In the genomic region with DNA sequence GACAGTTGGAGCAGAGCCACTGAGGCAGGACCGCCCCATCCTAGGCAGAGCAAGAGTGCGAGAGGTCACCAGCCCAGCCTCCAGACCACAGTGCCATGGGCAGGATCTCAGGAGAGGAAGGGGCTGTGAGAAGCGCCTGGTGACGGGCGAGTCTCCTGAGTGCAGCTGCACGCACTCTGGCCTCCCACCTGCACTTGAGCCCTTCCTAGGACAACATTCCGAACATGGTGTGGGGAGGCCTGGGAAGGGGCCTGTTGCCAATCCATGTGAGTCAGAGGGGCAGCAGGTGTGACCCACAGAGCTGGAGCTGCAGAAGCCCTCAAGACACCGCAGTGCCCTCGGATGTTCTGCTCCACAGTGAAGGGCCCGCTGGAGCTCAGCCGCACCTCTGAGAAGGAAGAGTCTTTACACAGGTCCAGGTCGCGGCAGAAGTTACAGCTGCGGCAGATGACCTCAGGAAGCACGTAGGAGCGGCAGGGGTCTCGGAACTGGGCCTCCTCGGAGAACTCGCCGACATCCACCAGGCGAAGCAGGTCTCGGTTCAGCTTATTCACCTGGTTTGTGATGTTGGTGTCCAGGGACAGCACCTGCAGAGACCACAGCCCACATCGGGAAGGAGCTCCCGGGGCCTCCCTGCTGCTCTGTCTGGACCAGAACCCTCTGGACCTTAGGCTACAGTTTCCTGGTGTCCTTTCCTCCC, we compare ENCODE assay signal across 34 cellular contexts. TPM values are rescaled to one million over a fixed set of nuclear protein-coding genes. Genes with fewer than 3 reads are reported as not detected.
"Had no signal": no experiment of that assay in that cellular context is flagged by ENCODE, and none has a peak within 500 bp of the region (broad histone marks: within the 10 kb centered on the region; RNA-seq: fewer than 3 reads in every experiment).

No MANE protein-coding gene starts in this region.

- H3K27me3 ChIP-seq: ovary, right atrium auricular region, right lobe of liver, testis, thyroid gland, upper lobe of left lung, vagina had no signal

- H3K4me3 Mint-ChIP-seq: mesothelial cell of epicardium; naive thymus-derived CD8-positive, alpha-beta T cell; nephron; neural crest cell; stimulated activated naive B cell treated with anti-CD40 and anti-IgM and Interleukin-4, amounts not matched to agents 10 μg/mL and 1 μg/mL and 100 μg/mL, for 72 hours had no signal

- DNase-seq: hypothalamus; islet precursor cell; left ventricle myocardium inferior; mesendoderm; occipital lobe; ovary; right lobe of liver; stimulated activated CD4-positive, alpha-beta T cell treated with anti-CD3 and anti-CD28 coated beads, Interleukin-12 subunit alpha, Interleukin-12 subunit beta, amount 100 ng/mL, for 4 hours; stimulated activated CD4-positive, alpha-beta T cell treated with anti-CD3 and anti-CD28 coated beads, Interleukin-15, amount 100 ng/mL, for 24 hours; stimulated activated CD4-positive, alpha-beta T cell treated with anti-CD3 and anti-CD28 coated beads, Interleukin-2, amount 100 ng/mL, for 24 hours; stimulated activated CD4-positive, alpha-beta T cell treated with anti-CD3 and anti-CD28 coated beads, Interleukin-4, amount 100 ng/mL, for 1 hour; stimulated activated naive B cell treated with anti-CD40 and anti-IgM and Interleukin-4, amounts not matched to agents 10 μg/mL and 1 μg/mL and 100 μg/mL, for 72 hours; stimulated activated naive CD8-positive, alpha-beta T cell treated with anti-CD3 and anti-CD28 coated beads, Interleukin-15, Interleukin-2, amounts not matched to agents 100 U/mL and 50 U/mL, for 24 hours; stomach; testis; thyroid gland; transverse colon; upper lobe of left lung had no signal

- H3K27me3 Mint-ChIP-seq: stimulated activated naive B cell treated with anti-CD40 and anti-IgM and Interleukin-4, amounts not matched to agents 10 μg/mL and 1 μg/mL and 100 μg/mL, for 72 hours had no signal

- ATAC-seq: naive thymus-derived CD8-positive, alpha-beta T cell; right lobe of liver; stimulated activated naive B cell treated with anti-CD40 and anti-IgM and Interleukin-4, amounts not matched to agents 10 μg/mL and 1 μg/mL and 100 μg/mL, for 72 hours; stimulated activated naive CD8-positive, alpha-beta T cell treated with anti-CD3 and anti-CD28 coated beads, Interleukin-15, Interleukin-2, amounts not matched to agents 100 U/mL and 50 U/mL, for 24 hours had no signal

- H3K27ac Mint-ChIP-seq: mesothelial cell of epicardium; naive thymus-derived CD8-positive, alpha-beta T cell; progenitor cell of endocrine pancreas had no signal

- H3K4me1 ChIP-seq: right lobe of liver, thyroid gland had no signal

- H3K36me3 ChIP-seq: ovary had no signal

- H3K9me3 ChIP-seq: left ventricle myocardium inferior, neutrophil, ovary, right atrium auricular region, right lobe of liver, stomach, testis, thyroid gland, transverse colon, upper lobe of left lung, vagina had no signal

- H3K4me3 ChIP-seq: left ventricle myocardium inferior, lung, ovary, right atrium auricular region, right lobe of liver, skin epidermis, stomach, testis, thyroid gland, transverse colon, upper lobe of left lung, vagina had no signal

- H3K9me3 Mint-ChIP-seq: mesothelial cell of epicardium; nephron; neural crest cell; stimulated activated naive B cell treated with anti-CD40 and anti-IgM and Interleukin-4, amounts not matched to agents 10 μg/mL and 1 μg/mL and 100 μg/mL, for 72 hours had no signal

- H3K27ac ChIP-seq: left ventricle myocardium inferior, neutrophil, ovary, right atrium auricular region, right lobe of liver, skin epidermis, stomach, testis, thyroid gland, transverse colon, upper lobe of left lung, vagina had no signal

- H3K4me1 Mint-ChIP-seq: stimulated activated naive B cell treated with anti-CD40 and anti-IgM and Interleukin-4, amounts not matched to agents 10 μg/mL and 1 μg/mL and 100 μg/mL, for 72 hours had no signal

RNA-seq across cellular contexts. Expression of a gene that starts 7.3 kb away (rescaled TPM):
- total RNA-seq: kidney epithelial cell; left ventricle myocardium inferior; lower leg skin; naive thymus-derived CD8-positive, alpha-beta T cell; neural crest cell; occipital lobe; pulmonary artery endothelial cell; renal cortical epithelial cell; right atrium auricular region; right lobe of liver; stomach; urinary bladder; vagina had no signal

RNA-seq across cellular contexts. Expression of a gene that starts 15.5 kb away (rescaled TPM):
- total RNA-seq: kidney epithelial cell; left ventricle myocardium inferior; lower leg skin; mesothelial cell of epicardium; mononuclear cell; naive thymus-derived CD8-positive, alpha-beta T cell; occipital lobe; progenitor cell of endocrine pancreas; pulmonary artery endothelial cell; right atrium auricular region; stomach; transverse colon; urinary bladder; vagina had no signal
